ENCODE assay signal across 12 cellular contexts in the genomic region with DNA sequence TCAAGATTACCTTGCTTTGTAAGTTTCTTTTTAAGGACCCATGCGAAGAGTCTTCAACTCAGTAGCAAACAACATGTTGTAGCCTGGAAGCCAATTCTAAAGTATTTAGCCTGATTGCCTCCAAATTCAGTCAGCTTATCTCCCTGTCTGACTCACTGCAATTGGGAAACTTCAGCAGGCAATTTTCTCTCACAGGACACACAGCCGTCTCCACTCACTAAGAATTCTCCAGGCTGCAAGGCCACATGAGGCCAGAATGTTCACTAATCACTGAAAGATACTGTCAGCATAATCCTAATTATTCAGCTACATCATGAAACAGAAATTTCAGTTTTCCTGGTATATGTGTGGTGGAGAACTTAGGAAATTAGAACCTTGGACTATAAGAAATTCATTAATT.
A peak's percentile ranks its signal among the peaks of the same experiment; 100 is the strongest.
DNase-seq lines count a peak whose midpoint lies in the region; ATAC-seq and TF ChIP-seq lines count a peak whose summit lies in the region.
"Had no signal": no experiment of that assay in that cellular context is flagged by ENCODE, and none has a peak within 500 bp of the region (broad histone marks: within the 10 kb centered on the region; RNA-seq: fewer than 3 reads in every experiment).

No MANE protein-coding gene starts in this region.

- no peaks in the 10 kb centered on the region for H3K27me3 ChIP-seq in cardiac muscle cell
- H3K27me3 ChIP-seq in CD8-positive, alpha-beta T cell (ENCODE audit: insufficient read depth, low read length): no peaks in the 10 kb centered on the region

- no peaks in the 10 kb centered on the region for H3K4me1 Mint-ChIP-seq in CD8-positive, alpha-beta T cell (ENCODE audit: low read depth)
- no peaks in the 10 kb centered on the region for H3K4me1 Mint-ChIP-seq in activated CD4-positive, alpha-beta memory T cell treated with anti-CD3 and anti-CD28 coated beads, Interleukin-2, amount 10 ng/mL, durations not matched to agents 7 days and 5 days
- H3K4me1 Mint-ChIP-seq: activated B cell treated with CpG ODN at 0.5 μM for 24 hours had no signal

- no peaks in the 10 kb centered on the region for H3K4me1 ChIP-seq in cardiac muscle cell (ENCODE audit: low read depth)
- H3K4me1 ChIP-seq in CD8-positive, alpha-beta T cell (ENCODE audit: insufficient read depth, low read length): no peaks in the 10 kb centered on the region

- no peaks in the 10 kb centered on the region for H3K9me3 Mint-ChIP-seq in CD8-positive, alpha-beta T cell
- no peaks in the 10 kb centered on the region for H3K9me3 Mint-ChIP-seq in activated CD4-positive, alpha-beta memory T cell treated with anti-CD3 and anti-CD28 coated beads, Interleukin-2, amount 10 ng/mL, durations not matched to agents 7 days and 5 days
- H3K9me3 Mint-ChIP-seq: activated B cell treated with CpG ODN at 0.5 μM for 24 hours had no signal

- no peaks in the 10 kb centered on the region for H3K36me3 Mint-ChIP-seq in CD8-positive, alpha-beta T cell
- no peaks in the 10 kb centered on the region for H3K36me3 Mint-ChIP-seq in activated CD4-positive, alpha-beta memory T cell treated with anti-CD3 and anti-CD28 coated beads, Interleukin-2, amount 10 ng/mL, durations not matched to agents 7 days and 5 days (ENCODE audit: low read depth)

- H3K9me3 ChIP-seq in cardiac muscle cell (ENCODE audit: low read depth): no peaks in the 10 kb centered on the region
- no peaks in the 10 kb centered on the region for H3K9me3 ChIP-seq in CD8-positive, alpha-beta T cell (ENCODE audit: low read length)

- CTCF ChIA-PET in CD8-positive, alpha-beta T cell (lab: Charles Lee): no interaction called here
- CTCF ChIA-PET in activated CD4-positive, alpha-beta memory T cell treated with anti-CD3 and anti-CD28 coated beads, Interleukin-2, amount 10 ng/mL, durations not matched to agents 7 days and 5 days (lab: Charles Lee): no interaction called here

- H3K4me3 Mint-ChIP-seq in CD8-positive, alpha-beta T cell: no peak overlapping the region
- no peak overlapping the region for H3K4me3 Mint-ChIP-seq in activated CD4-positive, alpha-beta memory T cell treated with anti-CD3 and anti-CD28 coated beads, Interleukin-2, amount 10 ng/mL, durations not matched to agents 7 days and 5 days
- H3K4me3 Mint-ChIP-seq: activated B cell treated with CpG ODN at 0.5 μM for 24 hours had no signal

- H3K27ac Mint-ChIP-seq in CD8-positive, alpha-beta T cell: no peak overlapping the region
- H3K27ac Mint-ChIP-seq in activated CD4-positive, alpha-beta memory T cell treated with anti-CD3 and anti-CD28 coated beads, Interleukin-2, amount 10 ng/mL, durations not matched to agents 7 days and 5 days: no peak overlapping the region
- H3K27ac Mint-ChIP-seq: activated B cell treated with CpG ODN at 0.5 μM for 24 hours had no signal

- no peak overlapping the region for H3K27ac ChIP-seq in cardiac muscle cell
- no peak overlapping the region for H3K27ac ChIP-seq in CD8-positive, alpha-beta T cell (ENCODE audit: low read depth, low read length)

- no peak for ATAC-seq in CD8-positive, alpha-beta T cell
- ATAC-seq: sciatic nerve had no signal

- no peak for TF ChIP-seq CTCF in cardiac muscle cell (IDR thresholded peaks at IDR 0.05; ENCODE audit: low read depth, low read length)
- TF ChIP-seq CTCF in CD8-positive, alpha-beta T cell (IDR thresholded peaks at IDR 0.05): no peak

- DNase-seq in GM04503 (ENCODE audit: low read depth): peak; percentile 68
- peak; percentile 99 for DNase-seq in amniotic epithelial cell (ENCODE audit: low read depth)
- peak; percentile 10 to 97 for DNase-seq in cardiac muscle cell (ENCODE audit: low read depth in 1 of 2, low spot score in 1 of 2)
- peak; percentile 60 for DNase-seq in skeletal muscle cell (ENCODE audit: low read depth)
- DNase-seq in CD8-positive, alpha-beta T cell: no peak
- no peak for DNase-seq in activated CD4-positive, alpha-beta memory T cell treated with anti-CD3 and anti-CD28 coated beads, Interleukin-2, amount 10 ng/mL, durations not matched to agents 7 days and 5 days
- DNase-seq in T-helper 1 cell: no peak
- DNase-seq: activated B cell treated with CpG ODN at 0.5 μM for 24 hours, NCI-H1048, NCI-H526 treated with DMSO at 0.1 percent for 48 hours, SHP77 had no signal

- H3K4me3 ChIP-seq in cardiac muscle cell (no peak overlapping the region), skeletal muscle cell (ENCODE audit: low read depth, low read length) (no peak overlapping the region)
- H3K4me3 ChIP-seq in CD8-positive, alpha-beta T cell (ENCODE audit: low read depth, low read length): no peak overlapping the region

- H3K27me3 Mint-ChIP-seq in CD8-positive, alpha-beta T cell (ENCODE audit: low read depth): no peaks in the 10 kb centered on the region
- H3K27me3 Mint-ChIP-seq in activated CD4-positive, alpha-beta memory T cell treated with anti-CD3 and anti-CD28 coated beads, Interleukin-2, amount 10 ng/mL, durations not matched to agents 7 days and 5 days: no peaks in the 10 kb centered on the region
- H3K27me3 Mint-ChIP-seq: activated B cell treated with CpG ODN at 0.5 μM for 24 hours had no signal

- POLR2A ChIA-PET in CD8-positive, alpha-beta T cell (lab: Charles Lee): no interaction called here
- POLR2A ChIA-PET in activated CD4-positive, alpha-beta memory T cell treated with anti-CD3 and anti-CD28 coated beads, Interleukin-2, amount 10 ng/mL, durations not matched to agents 7 days and 5 days (lab: Charles Lee): no interaction called here

- H3K36me3 ChIP-seq in cardiac muscle cell: no peaks in the 10 kb centered on the region
- H3K36me3 ChIP-seq in CD8-positive, alpha-beta T cell (ENCODE audit: insufficient read depth, low read length): no peaks in the 10 kb centered on the region

- intact Hi-C loops in CD8-positive, alpha-beta T cell (cut with DNase I, micrococcal nuclease): no loop called here

Comparison
In these comparisons a context has a peak if more than half of its experiments do, and no peak if none do; other contexts are left out.
1. DNase-seq: peak in GM04503 (single experiment), amniotic epithelial cell (single experiment), cardiac muscle cell (2 of 2) and skeletal muscle cell (single experiment); none in CD8-positive, alpha-beta T cell (0 of 7), activated CD4-positive, alpha-beta memory T cell treated with anti-CD3 and anti-CD28 coated beads, Interleukin-2, amount 10 ng/mL, durations not matched to agents 7 days and 5 days (single experiment) and T-helper 1 cell (0 of 5).